ENCODE assay signal across 10 cellular contexts in the genomic region with DNA sequence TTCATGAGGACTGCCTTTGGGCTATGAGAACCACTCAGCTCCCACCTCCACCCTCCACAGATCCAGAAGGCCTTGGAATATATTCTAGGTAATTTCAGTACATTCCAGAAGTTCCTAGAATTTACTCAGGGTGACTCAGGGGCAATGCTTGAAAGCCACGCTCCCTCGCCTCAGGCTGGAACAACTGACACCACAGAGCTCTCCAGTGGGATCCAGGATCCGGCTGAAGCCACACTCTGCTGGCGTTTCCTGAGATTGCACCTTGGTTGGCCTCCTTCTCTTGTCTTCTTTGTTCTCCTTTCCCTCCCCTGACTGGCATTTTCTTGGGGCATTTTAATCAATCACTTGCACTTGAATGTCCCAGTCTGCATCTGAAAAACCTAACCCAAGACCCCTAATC.
DNase-seq lines count a peak whose midpoint lies in the region; ATAC-seq and TF ChIP-seq lines count a peak whose summit lies in the region.
"Had no signal": no experiment of that assay in that cellular context is flagged by ENCODE, and none has a peak within 500 bp of the region (broad histone marks: within the 10 kb centered on the region; RNA-seq: fewer than 3 reads in every experiment).

No MANE protein-coding gene starts in this region.

- H3K14ac ChIP-seq in H9 (ENCODE audit: insufficient read depth, low read length): no peak overlapping the region

- H3K36me3 ChIP-seq in thyroid gland: no peaks in the 10 kb centered on the region

- no peak for TF ChIP-seq POLR2A in thyroid gland (IDR thresholded peaks at IDR 0.05)

- H3K4ac ChIP-seq in H9 (ENCODE audit: low read depth, low read length): no peak overlapping the region

- no peak overlapping the region for H2AFZ ChIP-seq in H9 (ENCODE audit: low read length)

- no peak overlapping the region for H3K4me3 ChIP-seq in thyroid gland (replicated peaks in 1 of 3)

- no peak overlapping the region for H3T11ph ChIP-seq in H9 (ENCODE audit: low read length)

- ATAC-seq in foreskin keratinocyte (peak; percentile 98), natural killer cell (no peak), GM18909 (IDR thresholded peaks at IDR 0.05; ENCODE audit: poor library complexity, unreplicated experiment) (no peak), HG03196 (IDR thresholded peaks at IDR 0.05; ENCODE audit: unreplicated experiment) (no peak)

- no peak overlapping the region for H2BK12ac ChIP-seq in H9 (ENCODE audit: insufficient read length, low read depth, low read length)

- H3K4me1 ChIP-seq in H9 (ENCODE audit: insufficient read depth, low read length) (no peaks in the 10 kb centered on the region), foreskin keratinocyte (peaks cover 12% of the 10 kb centered on the region), thyroid gland (no peaks in the 10 kb centered on the region)

- intact Hi-C loops in thyroid gland (cut with DNase I): no loop called here
- intact Hi-C loops in natural killer cell (cut with micrococcal nuclease): no loop called here

- H3K27me3 Mint-ChIP-seq in H9 (ENCODE audit: low read depth): no peaks in the 10 kb centered on the region
- peaks cover 15% of the 10 kb centered on the region in 2 donors for H3K27me3 Mint-ChIP-seq in natural killer cell (ENCODE audit: low read depth in 2 of 2)

- no peak overlapping the region for H3K18ac ChIP-seq in H9 (ENCODE audit: insufficient read length, low read depth, low read length)

- H3K9me3 ChIP-seq in H9 (ENCODE audit: control insufficient read depth, low read depth, low read length) (no peaks in the 10 kb centered on the region), thyroid gland (no peaks in the 10 kb centered on the region)

- H3K56ac ChIP-seq in H9 (ENCODE audit: insufficient read length, low read depth, low read length): no peak overlapping the region

- H3K23me2 ChIP-seq in H9 (ENCODE audit: insufficient read length, low read depth, low read length, poor library complexity, severe bottlenecking): no peaks in the 10 kb centered on the region

- H3K79me2 ChIP-seq in H9 (ENCODE audit: insufficient read depth, low read length): no peaks in the 10 kb centered on the region

- H3K9ac ChIP-seq in H9 (ENCODE audit: extremely low read depth, insufficient read length, low read length): no peak overlapping the region

- peak overlapping the region; percentile 7 to 32 (median 21); a peak in 4 of 7 replicates for H3K27ac Mint-ChIP-seq in H9
- no peak overlapping the region for H3K27ac Mint-ChIP-seq in natural killer cell
- H3K27ac Mint-ChIP-seq: nephron had no signal

- no peak overlapping the region for H2BK5ac ChIP-seq in H9 (ENCODE audit: insufficient read length, low read length)

- H3K36me3 Mint-ChIP-seq in H9 (ENCODE audit: insufficient read depth in 1 of 3, low read depth in 3 of 3): peaks cover 6 to 20% (median 16%) of the 10 kb centered on the region in 3 experiments
- no peaks in the 10 kb centered on the region for H3K36me3 Mint-ChIP-seq in natural killer cell

- no peak overlapping the region for H3K23ac ChIP-seq in H9 (ENCODE audit: insufficient read length, low read depth, low read length)

- no peak overlapping the region for H4K5ac ChIP-seq in H9 (ENCODE audit: insufficient read length, low read depth, low read length)

- no peak overlapping the region for H4K91ac ChIP-seq in H9 (ENCODE audit: insufficient read length, low read depth, low read length)

- H3K4me1 Mint-ChIP-seq in H9: peaks cover 9 to 15% of the 10 kb centered on the region in 2 experiments
- no peaks in the 10 kb centered on the region for H3K4me1 Mint-ChIP-seq in natural killer cell
- H3K4me1 Mint-ChIP-seq: nephron had no signal

- H3K27ac ChIP-seq in H9 (ENCODE audit: insufficient read length, low read depth, low read length): no peak overlapping the region
- H3K27ac ChIP-seq in foreskin keratinocyte: no peak overlapping the region
- H3K27ac ChIP-seq in thyroid gland: no peak overlapping the region

- no CpG with 5 or more reads among the region's 4 CpGs for WGBS in H9 (ENCODE audit: extremely low coverage, insufficient read length, low lambda C conversion rate)
- WGBS in thyroid gland, 2 donors: 71 to 80% methylated on average over 4 of the region's 4 CpGs

- no peaks in the 10 kb centered on the region for H3K79me1 ChIP-seq in H9 (ENCODE audit: insufficient read depth, low read depth, low read length, poor library complexity, severe bottlenecking)

- no peak overlapping the region for H2BK15ac ChIP-seq in H9 (ENCODE audit: low read depth, low read length)

- TF ChIP-seq CTCF in H9 (conservative IDR thresholded peaks at IDR 0.05) (peak; percentile 51; the same call in 2 of the 3 replicates), foreskin keratinocyte (conservative IDR thresholded peaks at IDR 0.05) (peak; percentile 80), thyroid gland (IDR thresholded peaks at IDR 0.05) (no peak), natural killer cell (IDR thresholded peaks at IDR 0.05) (no peak)

- no peak overlapping the region for H4K8ac ChIP-seq in H9 (replicated peaks; ENCODE audit: insufficient read length, low read depth, low read length)

- H2BK20ac ChIP-seq in H9 (ENCODE audit: low read depth, low read length, poor library complexity, severe bottlenecking): no peak overlapping the region

- H2AK5ac ChIP-seq in H9 (ENCODE audit: insufficient read length, low read length): no peak overlapping the region

- no peak overlapping the region for H2BK120ac ChIP-seq in H9 (ENCODE audit: low read depth, low read length, poor library complexity, severe bottlenecking)

- H3K9me3 Mint-ChIP-seq in H9 (peaks cover 11 to 16% of the 10 kb centered on the region in 2 experiments; a peak in 4 of 5 replicates), natural killer cell (no peaks in the 10 kb centered on the region)

- H4K20me1 ChIP-seq in H9 (ENCODE audit: control insufficient read depth, insufficient read depth, insufficient read length): no peaks in the 10 kb centered on the region

- DNase-seq in H9 (peak; percentile 76), SW480 (ENCODE audit: low spot score) (peak; percentile 49), foreskin keratinocyte (peak; percentile 83 to 93), thyroid gland (peak; percentile 12 to 36), natural killer cell (no peak)
- DNase-seq: activated T-cell treated with anti-CD3 and anti-CD28 coated beads, Interleukin-2, amount 50 U/mL, for 48 hours; Kasumi-1 had no signal

- no peaks in the 10 kb centered on the region for H3K27me3 ChIP-seq in H9 (ENCODE audit: insufficient read depth, low read length)
- H3K27me3 ChIP-seq in foreskin keratinocyte: no peaks in the 10 kb centered on the region
- H3K27me3 ChIP-seq in thyroid gland: no peaks in the 10 kb centered on the region

- H3K4me2 ChIP-seq in H9 (ENCODE audit: insufficient read depth, insufficient read length, low read length): no peak overlapping the region

- no peak overlapping the region for H3K4me3 Mint-ChIP-seq in H9
- no peak overlapping the region for H3K4me3 Mint-ChIP-seq in natural killer cell
- H3K4me3 Mint-ChIP-seq: nephron had no signal

Comparison
In these comparisons a context has a peak if more than half of its experiments do, and no peak if none do; other contexts are left out.
1. H3K27ac Mint-ChIP-seq: peak in H9 (3 of 3); none in natural killer cell (0 of 2).
2. CTCF ChIP-seq: peak in H9 (single experiment) and foreskin keratinocyte (single experiment); none in thyroid gland (0 of 6) and natural killer cell (single experiment).